In genomic region chr2:98294711-98295110, GRCh38 we compare ENCODE assay signal across 29 cellular contexts. TPM values are rescaled to one million over a fixed set of nuclear protein-coding genes. Genes with fewer than 3 reads are reported as not detected.
"Had no signal": no experiment of that assay in that cellular context is flagged by ENCODE, and none has a peak within 500 bp of the region (broad histone marks: within the 10 kb centered on the region; RNA-seq: fewer than 3 reads in every experiment).

No MANE protein-coding gene starts in this region.

- H3K4me3 ChIP-seq: hepatocyte, left ventricle myocardium inferior, mucosa of descending colon, spleen, upper lobe of right lung had no signal

- ATAC-seq: activated CD4-positive, alpha-beta T cell treated with anti-CD3 and anti-CD28 coated beads for 36 hours; activated T-cell treated with anti-CD3 and anti-CD28 coated beads, Interleukin-2, amount 50 U/mL, for 4 hours; mucosa of descending colon; SK-N-SH treated with all-trans-retinoic acid at 6 μM for 48 hours; T-cell had no signal

- H3K4me2 ChIP-seq: hepatocyte had no signal

- H3K27me3 ChIP-seq: hepatocyte had no signal

- H3K79me2 ChIP-seq: hepatocyte had no signal

- H3K4me1 Mint-ChIP-seq: activated B cell treated with CpG ODN at 0.5 μM for 24 hours; activated CD4-positive, alpha-beta T cell treated with anti-CD3 and anti-CD28 coated beads for 36 hours; activated naive CD8-positive, alpha-beta T cell treated with anti-CD3 and anti-CD28 coated beads for 36 hours; immature natural killer cell; T-cell had no signal

- H3K4me1 ChIP-seq: left ventricle myocardium inferior, upper lobe of right lung had no signal

- H3K27ac ChIP-seq: hepatocyte, left ventricle myocardium inferior, spleen, upper lobe of right lung had no signal

- H2AFZ ChIP-seq: hepatocyte had no signal

- H3K4me3 Mint-ChIP-seq: activated B cell treated with CpG ODN at 0.5 μM for 24 hours; activated CD4-positive, alpha-beta T cell treated with anti-CD3 and anti-CD28 coated beads for 36 hours; activated naive CD8-positive, alpha-beta T cell treated with anti-CD3 and anti-CD28 coated beads for 36 hours; activated T-cell treated with anti-CD3 and anti-CD28 coated beads, Interleukin-2, amount 50 U/mL, for 4 hours; immature natural killer cell; T-cell had no signal

- H3K9me3 ChIP-seq: left ventricle myocardium inferior, mucosa of descending colon, upper lobe of right lung had no signal

- DNase-seq: activated B cell treated with CpG ODN at 0.5 μM for 24 hours; activated CD4-positive, alpha-beta T cell treated with anti-CD3 and anti-CD28 coated beads for 36 hours; activated CD4-positive, alpha-beta T cell treated with anti-CD3 and anti-CD28 coated beads, Interleukin-2, amount 50 U/mL, for 48 hours; activated CD8-positive, alpha-beta memory T cell treated with anti-CD3 and anti-CD28 coated beads, Interleukin-2, amount 50 U/mL, for 48 hours; activated naive CD4-positive, alpha-beta T cell treated with Interleukin-2 at 50 U/mL for 16 hours; activated naive CD8-positive, alpha-beta T cell treated with anti-CD3 and anti-CD28 coated beads for 36 hours; activated T-cell treated with anti-CD3 and anti-CD28 coated beads, Interleukin-2, amount 50 U/mL, for 4 hours; central memory CD4-positive, alpha-beta T cell; erythroblast; foreskin fibroblast; glutamatergic neuron; immature natural killer cell; kidney glomerular epithelial cell; left ventricle myocardium inferior; mesenchymal stem cell; mucosa of descending colon; occipital lobe; posterior cingulate gyrus; spleen; stimulated activated CD4-positive, alpha-beta T cell treated with anti-CD3 and anti-CD28 coated beads, Interleukin-4, amount 100 ng/mL, for 1 hour; stimulated activated naive CD4-positive, alpha-beta T cell; T-cell; T1000; upper lobe of right lung had no signal

- H3K27ac Mint-ChIP-seq: activated B cell treated with CpG ODN at 0.5 μM for 24 hours; activated CD4-positive, alpha-beta T cell treated with anti-CD3 and anti-CD28 coated beads for 36 hours; activated naive CD8-positive, alpha-beta T cell treated with anti-CD3 and anti-CD28 coated beads for 36 hours; immature natural killer cell; T-cell had no signal

- H3K36me3 Mint-ChIP-seq: T-cell had no signal

- H3K36me3 ChIP-seq: left ventricle myocardium inferior, spleen, upper lobe of right lung had no signal

RNA-seq across cellular contexts. Expression of gene CNGA3, which starts 51.5 kb away (rescaled TPM):
- total RNA-seq: activated B cell treated with CpG ODN at 0.5 μM for 24 hours; activated CD4-positive, alpha-beta T cell treated with anti-CD3 and anti-CD28 coated beads for 36 hours; activated CD8-positive, alpha-beta memory T cell treated with anti-CD3 and anti-CD28 coated beads for 36 hours; activated naive CD8-positive, alpha-beta T cell treated with anti-CD3 and anti-CD28 coated beads for 36 hours; activated T-cell treated with anti-CD3 and anti-CD28 coated beads, Interleukin-2, amount 50 U/mL, for 4 hours; astrocyte; left ventricle myocardium inferior; spleen; T-cell had no signal
- polyA plus RNA-seq: fibroblast of lung, hepatocyte, immature natural killer cell, spleen had no signal
